In genomic region chr10:72353963-72354355, GRCh38 we compare ENCODE assay signal across 8 cellular contexts. TPM values are rescaled to one million over a fixed set of nuclear protein-coding genes. Genes with fewer than 3 reads are reported as not detected.
DNase-seq lines count a peak whose midpoint lies in the region; ATAC-seq, FAIRE-seq and TF ChIP-seq lines count a peak whose summit lies in the region.

No MANE protein-coding gene starts in this region.

- no peak for FAIRE-seq in bronchial epithelial cell (lab: Jason Lieb, UNC)

- no peak for ATAC-seq in GM21526 (IDR thresholded peaks at IDR 0.05; ENCODE audit: low FRiP score, unreplicated experiment)

- under 1% methylated on average over 23 of the region's 23 CpGs for whole genome bisulfite sequencing in liver
- WGBS in transverse colon (ENCODE audit: low coverage in 1 of 2), 2 donors, result 0% methylated on average over 23 of the region's 23 CpGs; no CpG with 5 or more reads in 1 of the 2 donors

- H3K9me3 ChIP-seq in liver (ENCODE audit: control insufficient read depth in 4 of 4, low read length in 3 of 4) (no peaks in the 10 kb centered on the region), transverse colon (no peaks in the 10 kb centered on the region)

- peak overlapping the region; percentile 82 to 86 for H3K9ac ChIP-seq in liver (ENCODE audit: low read depth in 1 of 2, low read length in 2 of 2)

- no peak for TF ChIP-seq EP300 in transverse colon (IDR thresholded peaks at IDR 0.05; ENCODE audit: low read depth)

- H3K36me3 ChIP-seq in bronchial epithelial cell (ENCODE audit: control insufficient read depth, insufficient read depth, low read length) (peaks cover 4% of the 10 kb centered on the region), liver (ENCODE audit: control insufficient read depth in 4 of 4, insufficient read depth in 3 of 4, low read depth in 1 of 4, low read length in 3 of 4) (peaks cover 0 to 8% (median 3%) of the 10 kb centered on the region in 4 donors), transverse colon (no peaks in the 10 kb centered on the region)

- POLR2A ChIA-PET in activated CD4-positive, alpha-beta T cell treated with anti-CD3 and anti-CD28 coated beads, Interleukin-2, amount 10 ng/mL, durations not matched to agents 7 days and 5 days (lab: Charles Lee), result no interaction called here

- in situ Hi-C loops in transverse colon (cut with MboI; ENCODE audit: low pct_ligation_motif_present in 1 of 4, low pct_unique_long_range_greater_than_20kb in 1 of 4, low sequenced_read_pairs in 3 of 4), result loop anchor here in 3 of 4 donors (25.0 kb wide), 2 partner anchors 483 to 808 kb away; partner anchors contain the start of genes ECD (in 1 of the 3) and FAM149B1 (in 1 of the 3)

- no peaks in the 10 kb centered on the region for H3K9me3 Mint-ChIP-seq in activated CD4-positive, alpha-beta T cell treated with anti-CD3 and anti-CD28 coated beads, Interleukin-2, amount 10 ng/mL, durations not matched to agents 7 days and 5 days
- no peaks in the 10 kb centered on the region for H3K9me3 Mint-ChIP-seq in IgD-negative memory B cell

- CTCF ChIA-PET in activated CD4-positive, alpha-beta T cell treated with anti-CD3 and anti-CD28 coated beads, Interleukin-2, amount 10 ng/mL, durations not matched to agents 7 days and 5 days (lab: Charles Lee), result interaction anchor here (1.2 to 5.0 kb wide), 6 partner anchors 9 to 481 kb away, joined by 3 to 28 read pairs (median 4); no protein-coding TSS in a partner anchor

- H3K4me3 Mint-ChIP-seq in activated CD4-positive, alpha-beta T cell treated with anti-CD3 and anti-CD28 coated beads, Interleukin-2, amount 10 ng/mL, durations not matched to agents 7 days and 5 days, result peak overlapping the region; percentile 96
- H3K4me3 Mint-ChIP-seq in IgD-negative memory B cell, result peak overlapping the region; percentile 89 to 99 (median 98)

- no peak for TF ChIP-seq POLR2A in transverse colon (IDR thresholded peaks at IDR 0.05)

- H3K27me3 Mint-ChIP-seq in activated CD4-positive, alpha-beta T cell treated with anti-CD3 and anti-CD28 coated beads, Interleukin-2, amount 10 ng/mL, durations not matched to agents 7 days and 5 days, result no peaks in the 10 kb centered on the region
- H3K27me3 Mint-ChIP-seq in IgD-negative memory B cell, result no peaks in the 10 kb centered on the region

- TF ChIP-seq CTCF in bronchial epithelial cell (IDR thresholded peaks at IDR 0.05; ENCODE audit: insufficient read depth, low read length, severe bottlenecking) (no peak), liver (IDR thresholded peaks at IDR 0.05; ENCODE audit: low read depth, low read length, missing input control) (no peak), transverse colon (IDR thresholded peaks at IDR 0.05) (no peak)

- TF ChIP-seq RAD21 in liver (IDR thresholded peaks at IDR 0.05), result no peak

- H3K27ac Mint-ChIP-seq in activated CD4-positive, alpha-beta T cell treated with anti-CD3 and anti-CD28 coated beads, Interleukin-2, amount 10 ng/mL, durations not matched to agents 7 days and 5 days, result peak overlapping the region; percentile 98
- H3K27ac Mint-ChIP-seq in IgD-negative memory B cell, result peak overlapping the region; percentile 99

- DNase-seq in activated CD4-positive, alpha-beta T cell treated with anti-CD3 and anti-CD28 coated beads, Interleukin-2, amount 10 ng/mL, durations not matched to agents 7 days and 5 days, result no peak
- no peak for DNase-seq in activated CD4-positive, alpha-beta T cell treated with anti-CD3 and anti-CD28 coated beads for 1 hour
- no peak for DNase-seq in bronchial epithelial cell (ENCODE audit: low read depth)
- no peak for DNase-seq in transverse colon
- DNase-seq in GM19238 (ENCODE audit: insufficient read length, low spot score), result no peak

- H3K27me3 ChIP-seq in bronchial epithelial cell (ENCODE audit: control insufficient read depth, insufficient read depth, low read length) (no peaks in the 10 kb centered on the region), liver (ENCODE audit: control insufficient read depth in 4 of 4, insufficient read depth in 4 of 4, low read length in 3 of 4) (no peaks in the 10 kb centered on the region), transverse colon (no peaks in the 10 kb centered on the region)

- intact Hi-C loops in transverse colon (cut with DNase I; ENCODE audit: low total_unique reads), result loop anchor here (2.0 kb wide), 1 partner anchor 67 kb away; no protein-coding TSS in a partner anchor

- H3K4me1 Mint-ChIP-seq in activated CD4-positive, alpha-beta T cell treated with anti-CD3 and anti-CD28 coated beads, Interleukin-2, amount 10 ng/mL, durations not matched to agents 7 days and 5 days, result peaks cover 39% of the 10 kb centered on the region
- peaks cover 7 to 39% (median 24%) of the 10 kb centered on the region in 3 donors for H3K4me1 Mint-ChIP-seq in IgD-negative memory B cell

- H3K4me1 ChIP-seq in liver (ENCODE audit: control insufficient read depth in 4 of 4, insufficient read depth in 4 of 4, low read length in 3 of 4) (peaks cover 3 to 23% (median 17%) of the 10 kb centered on the region in 4 donors), transverse colon (peaks cover 9 to 28% (median 20%) of the 10 kb centered on the region in 4 donors)

- H3K36me3 Mint-ChIP-seq in activated CD4-positive, alpha-beta T cell treated with anti-CD3 and anti-CD28 coated beads, Interleukin-2, amount 10 ng/mL, durations not matched to agents 7 days and 5 days (ENCODE audit: low read depth), result peaks cover 16% of the 10 kb centered on the region
- peaks cover 2% of the 10 kb centered on the region for H3K36me3 Mint-ChIP-seq in IgD-negative memory B cell

- H3K27ac ChIP-seq in liver (ENCODE audit: low read depth in 1 of 2, low read length in 2 of 2) (peak overlapping the region; percentile 90 to 98), transverse colon (peak overlapping the region; percentile 91 to 95 (median 95))

- H3K4me3 ChIP-seq in bronchial epithelial cell (ENCODE audit: low read depth, low read length) (peak overlapping the region; percentile 90), liver (ENCODE audit: low read depth in 1 of 3, low read length in 3 of 3) (peak overlapping the region; percentile 76 to 98 (median 83)), transverse colon (peak overlapping the region; percentile 62 to 99 (median 74))

TF ChIP-seq in liver, 16 proteins besides CTCF, POLR2A, EP300 and RAD21:
- TF ChIP-seq FOXA1 (IDR thresholded peaks at IDR 0.05), result no peak
- peak in 1 of 2 donors; percentile 6 for TF ChIP-seq HNF4A (conservative IDR thresholded peaks at IDR 0.05)
- no peak for TF ChIP-seq EGR1 (IDR thresholded peaks at IDR 0.05; ENCODE audit: low read depth in 2 of 2)

RNA-seq across cellular contexts. Expression of gene DNAJB12, which starts 0.8 kb away (rescaled TPM):
- 10 to 100 TPM; 31.8 to 34.5 TPM for total RNA-seq in activated CD4-positive, alpha-beta T cell treated with anti-CD3 and anti-CD28 coated beads, Interleukin-2, amount 10 ng/mL, durations not matched to agents 7 days and 5 days
- polyA plus RNA-seq in IgD-negative memory B cell, result 27.6 TPM
- total RNA-seq in bronchial epithelial cell, result 21.6 and 26.6 TPM in 2 replicates
- total RNA-seq in liver, result 10 to 100 TPM; 17.5 to 22.0 TPM
- polyA plus RNA-seq in liver, result 10 to 100 TPM; 15.9 to 20.3 TPM
- total RNA-seq in transverse colon, result 10 to 100 TPM; 33.7 to 69.2 (median 38.0) TPM
